In genomic region chr4:186307497-186307896, GRCh38 we compare ENCODE assay signal across 17 cellular contexts. TPM values are rescaled to one million over a fixed set of nuclear protein-coding genes. Genes with fewer than 3 reads are reported as not detected.
A peak's percentile ranks its signal among the peaks of the same experiment; 100 is the strongest.
DNase-seq lines count a peak whose midpoint lies in the region; ATAC-seq, FAIRE-seq and TF ChIP-seq lines count a peak whose summit lies in the region.
"Had no signal": no experiment of that assay in that cellular context is flagged by ENCODE, and none has a peak within 500 bp of the region (broad histone marks: within the 10 kb centered on the region; RNA-seq: fewer than 3 reads in every experiment).

No MANE protein-coding gene starts in this region.

- 14 to 20% methylated on average over 4 of the region's 4 CpGs for WGBS in thyroid gland, 2 donors

- FAIRE-seq in urothelium cell line (lab: Jason Lieb, UNC): no peak
- FAIRE-seq: A549, HepG2, HTR-8/SVneo had no signal

- ATAC-seq in left lung (peak; percentile 93), GM21515 (IDR thresholded peaks at IDR 0.05; ENCODE audit: unreplicated experiment) (no peak), GM21528 (IDR thresholded peaks at IDR 0.05; ENCODE audit: low FRiP score, unreplicated experiment) (no peak)
- ATAC-seq: A549, HepG2 had no signal

- TF ChIP-seq CTCF in left lung (IDR thresholded peaks at IDR 0.05) (no peak), thyroid gland (IDR thresholded peaks at IDR 0.05) (no peak)

- H3K4me3 ChIP-seq in left lung (no peak overlapping the region), thyroid gland (replicated peaks in 1 of 3) (no peak overlapping the region)
- H3K4me3 ChIP-seq: A549, GM23248 had no signal

- H3K36me3 ChIP-seq in left lung: no peaks in the 10 kb centered on the region
- no peaks in the 10 kb centered on the region for H3K36me3 ChIP-seq in thyroid gland
- H3K36me3 ChIP-seq: BE2C had no signal

- H3K4me1 ChIP-seq in left lung (no peaks in the 10 kb centered on the region), thyroid gland (peaks cover 11 to 21% of the 10 kb centered on the region in 2 donors)
- H3K4me1 ChIP-seq: A549, BE2C had no signal

- H3K9me3 ChIP-seq in left lung: no peaks in the 10 kb centered on the region
- H3K9me3 ChIP-seq in thyroid gland: no peaks in the 10 kb centered on the region
- H3K9me3 ChIP-seq: A549, BE2C had no signal

- no peak overlapping the region for H3K27ac ChIP-seq in left lung
- peak overlapping the region; percentile 13 to 48 (median 44) for H3K27ac ChIP-seq in thyroid gland
- H3K27ac ChIP-seq: A549, C4-2B, GM23248 had no signal

- intact Hi-C loops in left lung (cut with DNase I) (no loop called here), thyroid gland (cut with DNase I) (no loop called here)

- no peak for TF ChIP-seq POLR2A in thyroid gland (IDR thresholded peaks at IDR 0.05)

- peak; percentile 27 for DNase-seq in DMS79 treated with DMSO at 0.1 percent for 48 hours (lab: John Stamatoyannopoulos, UW)
- peak; percentile 10 for DNase-seq in H4 (ENCODE audit: low spot score)
- peak in 1 of 2 donors; percentile 39 for DNase-seq in left lung
- DNase-seq in thyroid gland: peak; percentile 80 to 81
- no peak for DNase-seq in urothelium cell line (ENCODE audit: low spot score)
- DNase-seq: BE2C; CD4-positive, alpha-beta memory T cell; DND-41; GF-D8; GM23248; H9 had no signal

- peaks cover 0 to 9% of the 10 kb centered on the region in 2 donors for H3K27me3 ChIP-seq in left lung
- H3K27me3 ChIP-seq in thyroid gland: no peaks in the 10 kb centered on the region

RNA-seq across cellular contexts. Expression of gene F11, which starts 41.5 kb away (rescaled TPM):
- total RNA-seq in H4 (2014; rRNA removed; shearing (Covaris generic)): not detected in 2 replicates
- total RNA-seq in left lung (1 to 10 TPM; 4.6 to 5.4 TPM), thyroid gland (not detected)
- total RNA-seq: CD4-positive, alpha-beta memory T cell; GM23248 had no signal

Comparison
In these comparisons a context has a peak if more than half of its experiments do, and no peak if none do; other contexts are left out.
1. H3K27ac ChIP-seq: peak in thyroid gland (3 of 3); none in left lung (0 of 2).